Comparison of ENCODE assay signal across 9 cellular contexts in the genomic region with DNA sequence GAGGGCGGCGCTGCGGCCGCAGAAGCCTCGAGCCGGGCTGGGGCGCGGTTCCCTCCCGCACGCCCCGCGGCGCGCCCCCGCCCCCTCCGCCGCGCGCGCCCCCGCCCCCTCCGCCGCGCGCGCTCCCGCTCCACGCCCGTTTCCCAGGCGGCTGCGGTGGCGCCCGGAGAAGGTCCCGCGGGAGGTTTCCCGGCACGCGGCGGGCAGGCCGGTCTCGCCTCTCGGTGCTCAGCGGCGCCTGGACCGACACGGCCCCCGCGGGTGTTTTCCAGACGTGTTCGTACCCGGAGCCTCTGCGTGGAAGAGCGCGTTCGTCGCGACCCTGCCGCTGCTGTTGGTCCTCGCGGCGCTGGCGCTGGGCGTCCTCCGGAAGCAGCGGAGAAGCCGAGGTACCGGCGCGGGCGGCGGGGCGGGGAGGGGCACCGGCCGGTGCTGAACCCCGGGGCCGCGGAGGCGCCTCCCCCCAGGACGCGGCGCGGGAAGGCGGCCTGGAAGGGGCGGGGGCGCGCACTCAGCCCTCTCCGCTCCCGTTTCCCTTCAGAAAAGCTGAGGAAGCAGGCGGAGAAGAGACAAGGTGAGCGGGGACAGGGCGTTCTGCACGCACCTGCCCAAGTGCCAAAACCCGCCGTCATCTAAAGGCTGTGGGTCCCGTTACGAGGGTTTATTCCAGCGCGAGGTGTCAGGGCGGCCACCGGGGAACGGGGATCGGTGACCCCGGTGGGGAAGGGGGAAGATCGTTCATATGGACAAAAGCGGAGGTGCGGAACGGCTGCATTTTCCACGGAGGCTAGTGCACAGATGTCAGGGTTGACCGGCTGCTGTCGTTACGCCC. TPM values are rescaled to one million over a fixed set of nuclear protein-coding genes. Genes with fewer than 3 reads are reported as not detected.
A peak's percentile ranks its signal among the peaks of the same experiment; 100 is the strongest.
DNase-seq lines count a peak whose midpoint lies in the region; ATAC-seq and TF ChIP-seq lines count a peak whose summit lies in the region.
"Had no signal": no experiment of that assay in that cellular context is flagged by ENCODE, and none has a peak within 500 bp of the region (broad histone marks: within the 10 kb centered on the region; RNA-seq: fewer than 3 reads in every experiment).

No MANE protein-coding gene starts in this region.

- no CpG with 5 or more reads among the region's 111 CpGs for WGBS in neuronal stem cell (ENCODE audit: extremely low coverage in 2 of 2, insufficient read length in 2 of 2, insufficient replicate concordance in 1 of 2), 2 donors

- H3K9me3 Mint-ChIP-seq in T-helper 2 cell treated with Interferon-gamma antibody and Interleukin-4, amounts not matched to agents 5 μg/mL and 100 μg/mL, for 36 hours: no peaks in the 10 kb centered on the region

- no peak overlapping the region for H2AK5ac ChIP-seq in neuronal stem cell (ENCODE audit: low read depth, low read length)

- H3K14ac ChIP-seq in neuronal stem cell (ENCODE audit: low read length): no peak overlapping the region

- H3K4me3 ChIP-seq in fibroblast of lung (replicated peaks in 1 of 4; ENCODE audit: control extremely low read depth in 1 of 4, insufficient read depth in 1 of 4, low read depth in 3 of 4, low read length in 4 of 4): peak overlapping the region in 2 of 4 experiments; percentile 17 to 32
- H3K4me3 ChIP-seq in neuronal stem cell (ENCODE audit: low read length in 2 of 2): peak overlapping the region; percentile 41 to 87

- H3K9ac ChIP-seq in fibroblast of lung (ENCODE audit: insufficient read depth, low read length): no peak overlapping the region
- H3K9ac ChIP-seq in neuronal stem cell (ENCODE audit: low read depth, low read length, poor library complexity): peak overlapping the region; percentile 78

- ATAC-seq in GM21737 (IDR thresholded peaks at IDR 0.05; ENCODE audit: unreplicated experiment): no peak
- no peak for ATAC-seq in GM18909 (IDR thresholded peaks at IDR 0.05; ENCODE audit: poor library complexity, unreplicated experiment)

- no peak for TF ChIP-seq CTCF in fibroblast of lung (conservative IDR thresholded peaks at IDR 0.05 in 1 of 2, IDR thresholded peaks at IDR 0.05 in 1 of 2; ENCODE audit: low read depth in 1 of 2, low read length in 2 of 2)

- H3K27ac ChIP-seq in fibroblast of lung (ENCODE audit: insufficient read depth, low read length) (no peak overlapping the region), neuronal stem cell (replicated peaks; ENCODE audit: low read length) (no peak overlapping the region)
- H3K27ac ChIP-seq: 22Rv1 had no signal

- H3K27ac Mint-ChIP-seq in T-helper 2 cell treated with Interferon-gamma antibody and Interleukin-4, amounts not matched to agents 5 μg/mL and 100 μg/mL, for 36 hours: no peak overlapping the region

- H3K4ac ChIP-seq in neuronal stem cell (ENCODE audit: low read length): no peak overlapping the region

- H3K4me1 ChIP-seq in fibroblast of lung (ENCODE audit: control insufficient read depth, extremely low read depth, insufficient read depth, low read length): no peaks in the 10 kb centered on the region
- H3K4me1 ChIP-seq in neuronal stem cell (ENCODE audit: control insufficient read depth in 2 of 2, insufficient read depth in 1 of 2, low read depth in 1 of 2, low read length in 2 of 2): peaks cover 0 to 4% of the 10 kb centered on the region in 2 donors

- H3K4me2 ChIP-seq in fibroblast of lung (ENCODE audit: extremely low read depth, insufficient read depth, low read length) (peak overlapping the region; percentile 44), neuronal stem cell (ENCODE audit: insufficient read depth, low read length, poor library complexity, severe bottlenecking) (peak overlapping the region; percentile 92)

- no peak overlapping the region for H2BK120ac ChIP-seq in neuronal stem cell (ENCODE audit: low read depth, low read length)

- no peak overlapping the region for H2BK12ac ChIP-seq in neuronal stem cell (ENCODE audit: low read length)

- H4K91ac ChIP-seq in neuronal stem cell (ENCODE audit: low read depth, low read length, poor library complexity): no peak overlapping the region

- no peak overlapping the region for H4K8ac ChIP-seq in neuronal stem cell (ENCODE audit: low read depth, low read length)

- H3K36me3 ChIP-seq in fibroblast of lung (ENCODE audit: control insufficient read depth, insufficient read depth, low read length): no peaks in the 10 kb centered on the region
- H3K36me3 ChIP-seq in neuronal stem cell (replicated peaks in 1 of 2; ENCODE audit: control insufficient read depth in 2 of 2, insufficient read depth in 2 of 2, low read length in 2 of 2): peaks cover 0 to 2% of the 10 kb centered on the region in 2 donors

- H3K9me3 ChIP-seq in fibroblast of lung (ENCODE audit: control insufficient read depth, insufficient read depth, low read depth, low read length) (no peaks in the 10 kb centered on the region), neuronal stem cell (replicated peaks in 1 of 2; ENCODE audit: control insufficient read depth in 2 of 2, insufficient read depth in 1 of 2, low read depth in 1 of 2, low read length in 2 of 2) (peaks cover 0 to 2% of the 10 kb centered on the region in 2 donors)

- H3K27me3 ChIP-seq in fibroblast of lung (ENCODE audit: control insufficient read depth, insufficient read depth, low read length) (peaks cover 30% of the 10 kb centered on the region), neuronal stem cell (ENCODE audit: control insufficient read depth in 3 of 3, insufficient read depth in 3 of 3, low read depth in 1 of 3, low read length in 3 of 3) (peaks cover 25 to 83% (median 82%) of the 10 kb centered on the region in 3 experiments)

- H2AFZ ChIP-seq in fibroblast of lung (ENCODE audit: low read length) (no peak overlapping the region), neuronal stem cell (ENCODE audit: low read length) (peak overlapping the region; percentile 94)

- peaks cover 84% of the 10 kb centered on the region for H3K27me3 Mint-ChIP-seq in T-helper 2 cell treated with Interferon-gamma antibody and Interleukin-4, amounts not matched to agents 5 μg/mL and 100 μg/mL, for 36 hours (ENCODE audit: low read depth)

- peak overlapping the region; percentile 91 for H3K18ac ChIP-seq in neuronal stem cell (ENCODE audit: low read length)

- H3K4me3 Mint-ChIP-seq in T-helper 2 cell treated with Interferon-gamma antibody and Interleukin-4, amounts not matched to agents 5 μg/mL and 100 μg/mL, for 36 hours: peak overlapping the region; percentile 71

- H3K79me2 ChIP-seq in fibroblast of lung (ENCODE audit: control insufficient read depth, insufficient read depth, low read length): no peaks in the 10 kb centered on the region

- H3K36me3 Mint-ChIP-seq in T-helper 2 cell treated with Interferon-gamma antibody and Interleukin-4, amounts not matched to agents 5 μg/mL and 100 μg/mL, for 36 hours (ENCODE audit: low read depth): peaks cover 1% of the 10 kb centered on the region

- H4K20me1 ChIP-seq in fibroblast of lung (ENCODE audit: control insufficient read depth, extremely low read depth, insufficient read depth, low read length): no peaks in the 10 kb centered on the region

- peak overlapping the region; percentile 87 for H3K23ac ChIP-seq in neuronal stem cell (ENCODE audit: low read depth, low read length, poor library complexity)

- DNase-seq in DMS 273 (lab: John Stamatoyannopoulos, UW; ENCODE audit: unreplicated experiment) (peak; percentile 79), DMS 273 treated with DMSO at 0.1 percent for 48 hours (lab: John Stamatoyannopoulos, UW) (no peak), fibroblast of lung (ENCODE audit: low read depth in 2 of 2) (no peak), neuronal stem cell (ENCODE audit: low spot score) (no peak), GOT3 (lab: John Stamatoyannopoulos, UW) (no peak)
- DNase-seq in T-helper 2 cell treated with Interferon-gamma antibody and Interleukin-4, amounts not matched to agents 5 μg/mL and 100 μg/mL, for 36 hours (ENCODE audit: low spot score): no peak

- no peaks in the 10 kb centered on the region for H3K79me1 ChIP-seq in neuronal stem cell (ENCODE audit: low read depth, low read length)

- H3K4me1 Mint-ChIP-seq in T-helper 2 cell treated with Interferon-gamma antibody and Interleukin-4, amounts not matched to agents 5 μg/mL and 100 μg/mL, for 36 hours (ENCODE audit: low read depth): peaks cover 9% of the 10 kb centered on the region

- H2BK15ac ChIP-seq in neuronal stem cell (ENCODE audit: low read length): no peak overlapping the region

- H2BK5ac ChIP-seq in neuronal stem cell (ENCODE audit: low read length): peak overlapping the region; percentile 3

RNA-seq across cellular contexts. Expression of gene BTNL9, which starts 13.1 kb away (rescaled TPM):
- not detected in 2 replicates for total RNA-seq in fibroblast of lung
- polyA plus RNA-seq in fibroblast of lung: not detected in 2 replicates
- polyA plus RNA-seq in fibroblast of lung (2012): not detected in 2 replicates
- polyA minus RNA-seq in fibroblast of lung (ENCODE audit: low replicate concordance): not detected in 2 replicates
- 0.11 TPM for polyA plus RNA-seq in neuronal stem cell (2013, experiment 1 of 2)
- 0.21 TPM for polyA plus RNA-seq in neuronal stem cell (2013, experiment 2 of 2)
